Comparison of ENCODE assay signal across 1 cellular context in genomic region chr14:76551116-76551515, GRCh38.
TF ChIP-seq lines count a peak whose summit lies in the region.

No MANE protein-coding gene starts in this region.

TF ChIP-seq in WTC11, 78 proteins besides CTCF, POLR2A, EP300 and RAD21 (continued from another document):
- TF ChIP-seq ATF3 (CRISPR knock-in tag; conservative IDR thresholded peaks at IDR 0.05): no peak
- no peak for TF ChIP-seq USF1 (CRISPR knock-in tag; IDR thresholded peaks at IDR 0.05)
- no peak for TF ChIP-seq GTF2I (CRISPR knock-in tag; conservative IDR thresholded peaks at IDR 0.05)
- no peak for TF ChIP-seq EMX1 (CRISPR knock-in tag; IDR thresholded peaks at IDR 0.05)
- TF ChIP-seq, protein P1, sequence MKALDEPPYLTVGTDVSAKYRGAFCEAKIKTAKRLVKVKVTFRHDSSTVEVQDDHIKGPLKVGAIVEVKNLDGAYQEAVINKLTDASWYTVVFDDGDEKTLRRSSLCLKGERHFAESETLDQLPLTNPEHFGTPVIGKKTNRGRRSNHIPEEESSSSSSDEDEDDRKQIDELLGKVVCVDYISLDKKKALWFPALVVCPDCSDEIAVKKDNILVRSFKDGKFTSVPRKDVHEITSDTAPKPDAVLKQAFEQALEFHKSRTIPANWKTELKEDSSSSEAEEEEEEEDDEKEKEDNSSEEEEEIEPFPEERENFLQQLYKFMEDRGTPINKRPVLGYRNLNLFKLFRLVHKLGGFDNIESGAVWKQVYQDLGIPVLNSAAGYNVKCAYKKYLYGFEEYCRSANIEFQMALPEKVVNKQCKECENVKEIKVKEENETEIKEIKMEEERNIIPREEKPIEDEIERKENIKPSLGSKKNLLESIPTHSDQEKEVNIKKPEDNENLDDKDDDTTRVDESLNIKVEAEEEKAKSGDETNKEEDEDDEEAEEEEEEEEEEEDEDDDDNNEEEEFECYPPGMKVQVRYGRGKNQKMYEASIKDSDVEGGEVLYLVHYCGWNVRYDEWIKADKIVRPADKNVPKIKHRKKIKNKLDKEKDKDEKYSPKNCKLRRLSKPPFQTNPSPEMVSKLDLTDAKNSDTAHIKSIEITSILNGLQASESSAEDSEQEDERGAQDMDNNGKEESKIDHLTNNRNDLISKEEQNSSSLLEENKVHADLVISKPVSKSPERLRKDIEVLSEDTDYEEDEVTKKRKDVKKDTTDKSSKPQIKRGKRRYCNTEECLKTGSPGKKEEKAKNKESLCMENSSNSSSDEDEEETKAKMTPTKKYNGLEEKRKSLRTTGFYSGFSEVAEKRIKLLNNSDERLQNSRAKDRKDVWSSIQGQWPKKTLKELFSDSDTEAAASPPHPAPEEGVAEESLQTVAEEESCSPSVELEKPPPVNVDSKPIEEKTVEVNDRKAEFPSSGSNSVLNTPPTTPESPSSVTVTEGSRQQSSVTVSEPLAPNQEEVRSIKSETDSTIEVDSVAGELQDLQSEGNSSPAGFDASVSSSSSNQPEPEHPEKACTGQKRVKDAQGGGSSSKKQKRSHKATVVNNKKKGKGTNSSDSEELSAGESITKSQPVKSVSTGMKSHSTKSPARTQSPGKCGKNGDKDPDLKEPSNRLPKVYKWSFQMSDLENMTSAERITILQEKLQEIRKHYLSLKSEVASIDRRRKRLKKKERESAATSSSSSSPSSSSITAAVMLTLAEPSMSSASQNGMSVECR (CRISPR knock-in tag; IDR thresholded peaks at IDR 0.05; ENCODE audit: borderline replicate concordance): no peak
- TF ChIP-seq FOXK1 (CRISPR knock-in tag; IDR thresholded peaks at IDR 0.05): no peak
- TF ChIP-seq ZNF138 (CRISPR knock-in tag; conservative IDR thresholded peaks at IDR 0.05): no peak
- TF ChIP-seq TCF7 (CRISPR knock-in tag; IDR thresholded peaks at IDR 0.05; ENCODE audit: low read depth): no peak
- TF ChIP-seq E2F1 (CRISPR knock-in tag; IDR thresholded peaks at IDR 0.05): no peak
- TF ChIP-seq PRRX2 (CRISPR knock-in tag; IDR thresholded peaks at IDR 0.05): no peak
